Comparison of ENCODE assay signal across 25 cellular contexts in the genomic region with DNA sequence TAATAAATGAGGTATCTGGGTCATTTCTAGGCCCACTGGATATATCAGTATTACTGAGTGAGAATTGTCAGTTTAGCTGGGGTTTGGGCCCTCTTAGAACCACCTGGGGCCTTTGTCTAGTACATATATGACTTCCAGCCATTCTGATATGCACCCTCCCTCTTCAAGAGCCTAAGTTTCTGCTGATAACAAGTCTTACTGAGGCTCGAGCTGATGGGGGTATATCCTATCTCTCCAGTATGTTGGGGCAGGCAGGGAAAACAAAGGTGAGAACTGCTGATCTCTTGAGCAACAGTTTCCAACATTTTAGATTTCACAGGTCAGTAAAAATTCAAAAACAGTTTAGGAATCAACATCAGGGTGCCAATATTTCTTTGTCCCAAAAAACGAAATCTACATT.
"Had no signal": no experiment of that assay in that cellular context is flagged by ENCODE, and none has a peak within 500 bp of the region (broad histone marks: within the 10 kb centered on the region; RNA-seq: fewer than 3 reads in every experiment).

No MANE protein-coding gene starts in this region.

- H3K4me3 ChIP-seq: neural progenitor cell, ovary, psoas muscle, right lobe of liver, sigmoid colon, stomach, thoracic aorta, thyroid gland, tibial nerve, upper lobe of left lung, vagina had no signal

- H3K27me3 ChIP-seq: neural progenitor cell, ovary, right lobe of liver, sigmoid colon, stomach, thyroid gland, tibial nerve, upper lobe of left lung, vagina had no signal

- H3K4me1 ChIP-seq: neural progenitor cell, sigmoid colon had no signal

- H3K36me3 ChIP-seq: neural progenitor cell, ovary, right lobe of liver, sigmoid colon, stomach, thoracic aorta, thyroid gland, tibial nerve, upper lobe of left lung, vagina had no signal

- H3K27ac ChIP-seq: neural progenitor cell, ovary, parathyroid adenoma, psoas muscle, right lobe of liver, sigmoid colon, stomach, thoracic aorta, thyroid gland, tibial nerve, upper lobe of left lung, vagina had no signal

- H3K4me2 ChIP-seq: neural progenitor cell had no signal

- H3K9me3 ChIP-seq: ovary, psoas muscle, right lobe of liver, sigmoid colon, stomach, thoracic aorta, thyroid gland, tibial nerve, upper lobe of left lung, vagina had no signal

- H2AFZ ChIP-seq: neural progenitor cell, parathyroid adenoma had no signal

- DNase-seq: occipital lobe; ovary; posterior cingulate gyrus; psoas muscle; right cardiac atrium; right lobe of liver; sigmoid colon; small intestine; stimulated activated CD4-positive, alpha-beta T cell treated with anti-CD3 and anti-CD28 coated beads, Interleukin-15, amount 100 ng/mL, for 24 hours; stimulated activated CD4-positive, alpha-beta T cell treated with anti-CD3 and anti-CD28 coated beads, Interleukin-2, amount 100 ng/mL, for 24 hours; stimulated activated CD4-positive, alpha-beta T cell treated with anti-CD3 and anti-CD28 coated beads, Interleukin-2, amount 100 ng/mL, for 48 hours; stimulated activated CD4-positive, alpha-beta T cell treated with anti-CD3 and anti-CD28 coated beads, Interleukin-4, amount 100 ng/mL, for 24 hours; stimulated activated naive B cell treated with anti-CD40 and anti-IgM and Interleukin-4, amounts not matched to agents 10 μg/mL and 1 μg/mL and 100 μg/mL, for 72 hours; stimulated activated naive CD4-positive, alpha-beta T cell treated with Interleukin-2 at 50 U/mL for 16 hours; stomach; thyroid gland; trophoblast cell; upper lobe of left lung had no signal

- H3K79me2 ChIP-seq: parathyroid adenoma had no signal

- FAIRE-seq: small intestine, urothelium cell line had no signal

- ATAC-seq: psoas muscle; right cardiac atrium; right lobe of liver; stimulated activated effector memory CD8-positive, alpha-beta T cell treated with anti-CD3 and anti-CD28 coated beads, Interleukin-12 subunit alpha, Interleukin-12 subunit beta, amount 100 ng/mL, for 72 hours; stimulated activated naive B cell treated with anti-CD40 and anti-IgM and Interleukin-4, amounts not matched to agents 10 μg/mL and 1 μg/mL and 100 μg/mL, for 72 hours had no signal

- H3K9ac ChIP-seq: neural progenitor cell, parathyroid adenoma had no signal
